Comparison of ENCODE assay signal across 11 cellular contexts in the genomic region with DNA sequence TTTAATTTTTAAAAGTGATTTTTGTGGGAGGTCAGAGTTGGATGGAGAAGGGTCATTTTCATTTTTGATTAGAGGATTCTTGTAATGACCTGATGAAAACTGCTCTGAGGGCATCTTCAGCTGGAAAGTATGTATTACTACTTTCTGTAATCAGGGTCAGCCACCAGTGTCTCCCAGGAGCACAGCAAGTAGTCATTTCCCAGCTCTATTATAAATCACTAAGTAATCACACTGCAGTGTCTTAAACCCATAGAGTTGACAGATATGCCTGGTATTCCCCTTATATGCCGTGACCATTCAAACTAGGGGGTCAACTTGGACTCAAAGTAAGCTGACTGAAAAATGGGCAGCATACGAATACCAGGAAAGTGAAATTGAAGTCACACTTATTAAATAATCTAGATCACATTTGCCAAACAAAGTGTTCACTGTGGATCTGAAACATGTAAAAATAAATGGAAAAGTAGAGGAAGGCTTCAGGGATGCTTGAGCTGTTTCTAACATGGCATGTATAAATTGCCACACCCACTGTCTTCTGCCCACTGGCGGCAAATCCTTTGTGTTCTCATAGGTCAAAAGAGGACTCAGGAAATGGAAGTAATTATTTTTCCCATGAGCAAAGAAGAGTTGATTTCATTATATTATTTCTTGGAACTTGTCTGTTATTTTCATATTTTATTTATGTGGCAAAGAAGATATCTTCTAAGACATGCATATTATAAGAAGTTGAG.
DNase-seq lines count a peak whose midpoint lies in the region; ATAC-seq, FAIRE-seq and TF ChIP-seq lines count a peak whose summit lies in the region.
"Had no signal": no experiment of that assay in that cellular context is flagged by ENCODE, and none has a peak within 500 bp of the region (broad histone marks: within the 10 kb centered on the region; RNA-seq: fewer than 3 reads in every experiment).

No MANE protein-coding gene starts in this region.

- FAIRE-seq in GM18507 (lab: Jason Lieb, UNC), result peak; percentile 41
- no peak for FAIRE-seq in HTR-8/SVneo (lab: Jason Lieb, UNC)
- no peak for FAIRE-seq in H54 (lab: Jason Lieb, UNC)
- FAIRE-seq: kidney had no signal

- H3K36me3 ChIP-seq in spleen, result peaks cover 0 to 33% (median 4%) of the 10 kb centered on the region in 6 donors

- no peak overlapping the region for H3K4me3 Mint-ChIP-seq in chondrocyte (ENCODE audit: unreplicated experiment)

- no peaks in the 10 kb centered on the region for H3K36me3 Mint-ChIP-seq in chondrocyte (ENCODE audit: low read depth)

- H3K4me1 ChIP-seq in spleen, result peaks cover 21 to 100% (median 90%) of the 10 kb centered on the region in 6 donors

- intact Hi-C loops in spleen (cut with DNase I; ENCODE audit: low total_unique reads), result no loop called here
- intact Hi-C loops in head of caudate nucleus (cut with DNase I), result no loop called here

- DNase-seq in GM18507 (ENCODE audit: extremely low spot score, insufficient read length, low read depth), result no peak
- no peak for DNase-seq in chondrocyte (ENCODE audit: low spot score)
- DNase-seq in spleen, result no peak
- DNase-seq in HPDE6-E6E7 (ENCODE audit: extremely low spot score), result no peak
- no peak for DNase-seq in HTR-8/SVneo (ENCODE audit: insufficient read length, low spot score)
- DNase-seq in head of caudate nucleus, result no peak
- DNase-seq in H54 (ENCODE audit: insufficient read length, low spot score), result no peak
- DNase-seq: HCEC 1CT, kidney, stomach had no signal

- peaks cover 0 to 6% (median 0%) of the 10 kb centered on the region in 8 donors for H3K9me3 ChIP-seq in spleen
- H3K9me3 ChIP-seq: stomach had no signal

- no peaks in the 10 kb centered on the region for H3K9me3 Mint-ChIP-seq in chondrocyte (ENCODE audit: low read depth)

- H3K27ac Mint-ChIP-seq in chondrocyte (ENCODE audit: unreplicated experiment), result peak overlapping the region; percentile 65

- no peak overlapping the region for H3K4me3 ChIP-seq in spleen
- H3K4me3 ChIP-seq: stomach had no signal

- peak overlapping the region in 5 of 8 donors; percentile 44 to 88 (median 83) for H3K27ac ChIP-seq in spleen

- H3K27me3 ChIP-seq in spleen (replicated peaks in 1 of 7), result no peaks in the 10 kb centered on the region
- H3K27me3 ChIP-seq: stomach had no signal

- no peak for TF ChIP-seq CTCF in chondrocyte (IDR thresholded peaks at IDR 0.05)
- TF ChIP-seq CTCF in spleen (IDR thresholded peaks at IDR 0.05 in 8 of 11, conservative IDR thresholded peaks at IDR 0.05 in 3 of 11), result no peak

- TF ChIP-seq POLR2A in spleen (IDR thresholded peaks at IDR 0.05) (no peak), H54 (IDR thresholded peaks at IDR 0.05; ENCODE audit: low read depth, low read length) (no peak)

- WGBS in spleen, 5 donors, result 58 to 67% (median 63%) methylated on average over 3 of the region's 3 CpGs

- H3K27me3 Mint-ChIP-seq in chondrocyte (ENCODE audit: low read depth), result no peaks in the 10 kb centered on the region

- H3K4me1 Mint-ChIP-seq in chondrocyte (ENCODE audit: low read depth), result peaks cover 76% of the 10 kb centered on the region

- ATAC-seq in HG02981 (IDR thresholded peaks at IDR 0.05; ENCODE audit: unreplicated experiment), result peak; percentile 43
